Comparison of ENCODE assay signal across 19 cellular contexts in the genomic region with DNA sequence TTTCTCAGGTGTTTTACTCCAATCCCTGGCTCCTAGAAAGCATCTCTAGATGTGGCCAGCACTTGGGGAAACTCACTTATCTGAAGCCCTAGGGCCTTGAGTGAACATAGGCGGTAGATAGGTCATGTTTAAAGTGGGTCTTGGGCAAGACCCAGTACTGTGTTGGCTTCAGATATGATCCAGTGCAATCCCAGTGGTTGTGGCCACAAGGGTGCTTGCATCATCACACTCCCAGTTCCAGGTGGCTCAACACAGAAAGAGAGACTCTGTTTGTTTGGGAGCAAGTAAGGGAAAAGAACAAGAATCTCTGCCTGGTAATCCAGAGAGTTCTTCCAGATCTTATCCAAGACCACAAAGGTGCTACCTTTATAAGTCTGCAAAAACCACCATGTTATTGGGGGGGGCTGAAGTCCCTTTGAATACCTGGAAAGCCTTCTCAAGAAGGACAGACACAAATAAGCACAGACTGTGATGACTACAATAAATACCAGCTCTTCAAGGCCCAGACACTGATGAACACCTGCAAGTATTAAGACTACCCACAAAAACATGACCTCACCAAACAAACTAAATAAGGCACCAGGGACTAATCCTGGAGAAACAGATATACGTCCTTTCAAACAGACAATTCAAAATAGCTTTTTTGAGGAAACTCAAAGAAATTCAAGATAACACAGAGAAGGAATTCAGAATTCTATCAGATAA.
"Had no signal": no experiment of that assay in that cellular context is flagged by ENCODE, and none has a peak within 500 bp of the region (broad histone marks: within the 10 kb centered on the region; RNA-seq: fewer than 3 reads in every experiment).

No MANE protein-coding gene starts in this region.

- H3K4me1 ChIP-seq: foreskin keratinocyte, psoas muscle, sigmoid colon, thyroid gland, upper lobe of left lung, uterus had no signal

- H3K4me3 ChIP-seq: esophagus muscularis mucosa, mucosa of descending colon, psoas muscle, sigmoid colon, skin epidermis, suprapubic skin, thyroid gland, upper lobe of left lung, uterus had no signal

- FAIRE-seq: endometrium had no signal

- H3K27ac Mint-ChIP-seq: immature natural killer cell; naive thymus-derived CD8-positive, alpha-beta T cell had no signal

- H3K27me3 ChIP-seq: esophagus muscularis mucosa, foreskin keratinocyte, neutrophil, sigmoid colon, suprapubic skin, thyroid gland, upper lobe of left lung, uterus had no signal

- H3K9me3 ChIP-seq: mucosa of descending colon, neutrophil, psoas muscle, sigmoid colon, suprapubic skin, thyroid gland, upper lobe of left lung, uterus had no signal

- H3K36me3 Mint-ChIP-seq: naive thymus-derived CD8-positive, alpha-beta T cell had no signal

- H3K27ac ChIP-seq: epithelial cell of prostate, esophagus muscularis mucosa, foreskin keratinocyte, neutrophil, psoas muscle, sigmoid colon, skin epidermis, suprapubic skin, thyroid gland, upper lobe of left lung, uterus had no signal

- DNase-seq: effector memory CD4-positive, alpha-beta T cell; foreskin keratinocyte; immature natural killer cell; left colon; mucosa of descending colon; naive thymus-derived CD8-positive, alpha-beta T cell; psoas muscle; sigmoid colon; stimulated activated CD4-positive, alpha-beta T cell treated with anti-CD3 and anti-CD28 coated beads, Interleukin-12 subunit alpha, Interleukin-12 subunit beta, amount 100 ng/mL, for 4 hours; stimulated activated naive CD4-positive, alpha-beta T cell treated with Interleukin-2 at 50 U/mL for 16 hours; thyroid gland; upper lobe of left lung; uterus had no signal

- H3K36me3 ChIP-seq: esophagus muscularis mucosa, neutrophil, sigmoid colon, suprapubic skin, thyroid gland, upper lobe of left lung, uterus had no signal

- H3K4me1 Mint-ChIP-seq: immature natural killer cell; naive thymus-derived CD8-positive, alpha-beta T cell had no signal

- ATAC-seq: foreskin keratinocyte; left colon; mucosa of descending colon; naive thymus-derived CD8-positive, alpha-beta T cell; psoas muscle had no signal

- H3K4me3 Mint-ChIP-seq: immature natural killer cell; naive thymus-derived CD8-positive, alpha-beta T cell had no signal

- H3K27me3 Mint-ChIP-seq: naive thymus-derived CD8-positive, alpha-beta T cell had no signal
